In genomic region chr16:4402439-4403132, GRCh38 we compare ENCODE assay signal across 1 cellular context.
A peak's percentile ranks its signal among the peaks of the same experiment; 100 is the strongest.
TF ChIP-seq lines count a peak whose summit lies in the region.

No MANE protein-coding gene starts in this region.

TF ChIP-seq in HepG2, 621 proteins besides CTCF, POLR2A, EP300 and RAD21 (continued from another document):
- TF ChIP-seq ISL2 (CRISPR knock-in tag; IDR thresholded peaks at IDR 0.05) (no peak), ZNF670 (CRISPR knock-in tag; IDR thresholded peaks at IDR 0.05; ENCODE audit: borderline replicate concordance) (no peak), TOPORS (CRISPR knock-in tag; IDR thresholded peaks at IDR 0.05) (no peak), PRDM15 (CRISPR knock-in tag; IDR thresholded peaks at IDR 0.05) (no peak), ZNF891 (CRISPR knock-in tag; IDR thresholded peaks at IDR 0.05) (peak; percentile 77; the same call in 1 of the 2 replicates), PCBP2 (optimal IDR thresholded peaks at IDR 0.05; ENCODE audit: low read depth, low read length, poor library complexity, severe bottlenecking) (no peak), POLR2AphosphoS5 (IDR thresholded peaks at IDR 0.05; ENCODE audit: low read depth, low read length) (no peak), NFKB2 (CRISPR knock-in tag; IDR thresholded peaks at IDR 0.05; ENCODE audit: borderline replicate concordance) (peak; percentile 80; the same call in 1 of the 2 replicates), SMARCC2 (IDR thresholded peaks at IDR 0.05) (no peak), POLR2AphosphoS2 (IDR thresholded peaks at IDR 0.05; ENCODE audit: low read depth, low read length) (no peak), ZNF280B (CRISPR knock-in tag; IDR thresholded peaks at IDR 0.05; ENCODE audit: borderline replicate concordance) (no peak), MAFF (IDR thresholded peaks at IDR 0.05; ENCODE audit: low read depth, low read length) (no peak), HDAC1 (CRISPR knock-in tag; IDR thresholded peaks at IDR 0.05) (no peak), TSC22D2 (CRISPR knock-in tag; IDR thresholded peaks at IDR 0.05; ENCODE audit: borderline replicate concordance) (no peak), ZNF160 (CRISPR knock-in tag; IDR thresholded peaks at IDR 0.05) (0 out of 2 replicates have a peak, but pooled peaks have one; percentile 39), ZSCAN30 (CRISPR knock-in tag; IDR thresholded peaks at IDR 0.05) (no peak), RBM39 (IDR thresholded peaks at IDR 0.05; ENCODE audit: low read depth, low read length, poor library complexity, severe bottlenecking) (no peak), NFE2L2 (IDR thresholded peaks at IDR 0.05; ENCODE audit: low read length) (no peak), CC2D1A (CRISPR knock-in tag; IDR thresholded peaks at IDR 0.05) (no peak), ZNF362 (CRISPR knock-in tag; IDR thresholded peaks at IDR 0.05; ENCODE audit: borderline replicate concordance) (peak; percentile 44; the same call in 1 of the 2 replicates), ZNF460 (CRISPR knock-in tag; IDR thresholded peaks at IDR 0.05; ENCODE audit: borderline replicate concordance) (no peak), ZNF740 (CRISPR knock-in tag; IDR thresholded peaks at IDR 0.05) (no peak)
